8 cellular contexts compared by ENCODE assay signal in genomic region chr11:8688414-8689362, GRCh38. TPM values are rescaled to one million over a fixed set of nuclear protein-coding genes. Genes with fewer than 3 reads are reported as not detected.
DNase-seq lines count a peak whose midpoint lies in the region; ATAC-seq and TF ChIP-seq lines count a peak whose summit lies in the region.

No MANE protein-coding gene starts in this region.

- peak; percentile 42 for TF ChIP-seq CTCF in OCI-LY7 (conservative IDR thresholded peaks at IDR 0.05; ENCODE audit: low read length)
- TF ChIP-seq CTCF in epithelial cell of proximal tubule (conservative IDR thresholded peaks at IDR 0.05; ENCODE audit: low read depth, low read length): peak; percentile 26

- TSS peak; percentile 97 for BruUV-seq in OCI-LY7 (replicated peaks; lab: Mats Ljungman, UMichigan)

- peaks cover 90% of the 10 kb centered on the region for H3K36me3 ChIP-seq in OCI-LY7 (ENCODE audit: insufficient read depth, low read length)
- peaks cover 42 to 46% of the 10 kb centered on the region in 2 donors for H3K36me3 ChIP-seq in mucosa of rectum (ENCODE audit: control insufficient read depth in 2 of 2, insufficient read depth in 2 of 2, low read length in 2 of 2)

- DNase-seq in DMS114 treated with DMSO at 0.1 percent for 48 hours (lab: John Stamatoyannopoulos, UW; ENCODE audit: unreplicated experiment) (peak; percentile 88), HuH-7 (ENCODE audit: low spot score) (peak; percentile 91), OCI-LY7 (ENCODE audit: low spot score) (peak; percentile 98), activated T-cell treated with anti-CD3 and anti-CD28 coated beads for 48 hours (ENCODE audit: low read depth) (peak; percentile 88), epithelial cell of proximal tubule (ENCODE audit: low read depth) (peak; percentile 73)
- DNase-seq in stimulated activated CD8-positive, alpha-beta memory T cell treated with anti-CD3 and anti-CD28 coated beads, Interleukin-4, amount 100 ng/mL, for 4 hours (ENCODE audit: low read depth in 2 of 2, low spot score in 1 of 2): peak; percentile 70 to 79

- H3K4me1 ChIP-seq in OCI-LY7 (ENCODE audit: insufficient read depth, low read length, poor library complexity, severe bottlenecking): peaks cover 53% of the 10 kb centered on the region
- peaks cover 16 to 29% of the 10 kb centered on the region in 2 donors for H3K4me1 ChIP-seq in mucosa of rectum (ENCODE audit: control insufficient read depth in 2 of 2, insufficient read depth in 2 of 2, low read length in 2 of 2)

- H3K9ac ChIP-seq in mucosa of rectum (ENCODE audit: low read depth in 1 of 2, low read length in 2 of 2): peak overlapping the region; percentile 66 to 83

- peaks cover 56% of the 10 kb centered on the region for H3K79me2 ChIP-seq in OCI-LY7 (ENCODE audit: insufficient read depth, low read depth, low read length)

- H3K4me3 ChIP-seq in OCI-LY7 (ENCODE audit: low read depth, low read length, poor library complexity, severe bottlenecking) (peak overlapping the region; percentile 88), epithelial cell of proximal tubule (ENCODE audit: low read depth, low read length) (peak overlapping the region; percentile 59), mucosa of rectum (ENCODE audit: low read length in 2 of 2) (peak overlapping the region; percentile 89 to 91)

- H3K27ac ChIP-seq in OCI-LY7 (ENCODE audit: low read depth, low read length, poor library complexity, severe bottlenecking) (peak overlapping the region; percentile 93), mucosa of rectum (ENCODE audit: low read depth in 2 of 2, low read length in 2 of 2) (peak overlapping the region; percentile 88 to 95)

- H2AFZ ChIP-seq in OCI-LY7 (ENCODE audit: low read length): peak overlapping the region; percentile 49; the same call in 1 of the 2 replicates

- H3K9me3 ChIP-seq in OCI-LY7 (ENCODE audit: low read length) (no peaks in the 10 kb centered on the region), mucosa of rectum (ENCODE audit: control insufficient read depth in 2 of 2, low read length in 2 of 2) (no peaks in the 10 kb centered on the region)

- no peaks in the 10 kb centered on the region for H3K9me2 ChIP-seq in OCI-LY7 (ENCODE audit: insufficient read depth, low read length)

- POLR2A ChIA-PET in OCI-LY7 (lab: Charles Lee): interaction anchor here (1.0 to 1.5 kb wide), 3 partner anchors 11 to 275 kb away, joined by 4 to 5 read pairs (median 4); partner anchors contain the start of gene AKIP1

- peak overlapping the region; percentile 83 for H3K4me2 ChIP-seq in OCI-LY7 (ENCODE audit: low read length)

- no peaks in the 10 kb centered on the region for H3K27me3 ChIP-seq in mucosa of rectum (ENCODE audit: control insufficient read depth in 2 of 2, insufficient read depth in 2 of 2, low read length in 2 of 2)

- H4K20me1 ChIP-seq in OCI-LY7 (ENCODE audit: insufficient read depth, low read length): peaks cover 12% of the 10 kb centered on the region

- ATAC-seq in GM21526 (IDR thresholded peaks at IDR 0.05; ENCODE audit: low FRiP score, unreplicated experiment): peak; percentile 90

- CTCF ChIA-PET in OCI-LY7 (lab: Charles Lee; ENCODE audit: unreplicated experiment): no interaction called here

- intact Hi-C loops in OCI-LY7 (cut with micrococcal nuclease; ENCODE audit: unreplicated experiment): loop anchor here (2.0 to 10.0 kb wide), 4 partner anchors 124 to 1174 kb away; partner anchors contain the start of genes AKIP1, PPFIBP2 and TMEM9B

RNA-seq across cellular contexts. Expression of gene RPL27A, which starts 6.1 kb away (rescaled TPM):
- total RNA-seq in OCI-LY7 (2014; rRNA removed; shearing (Covaris generic)): 2,753 and 3,468 TPM in 2 replicates
- total RNA-seq in OCI-LY7 (2022) (1,593 and 1,611 TPM in 2 replicates), epithelial cell of proximal tubule (1,393 and 1,523 TPM in 2 replicates)

RNA-seq across cellular contexts. Expression of gene TRIM66, which starts 6.2 kb away (rescaled TPM):
- 4.4 and 16.4 TPM in 2 replicates for total RNA-seq in OCI-LY7 (2014; rRNA removed; shearing (Covaris generic))
- total RNA-seq in OCI-LY7 (2022) (19.0 and 20.8 TPM in 2 replicates), epithelial cell of proximal tubule (0.58 and 10.5 TPM in 2 replicates)

Comparison
In these comparisons a context has a peak if more than half of its experiments do, and no peak if none do; other contexts are left out.
1. Peak in every context shown above with its lines: DNase-seq, ATAC-seq, H3K4me3 ChIP-seq and H3K27ac ChIP-seq.